In genomic region chr4:102439835-102440234, GRCh38 we compare ENCODE assay signal across 11 cellular contexts.
DNase-seq lines count a peak whose midpoint lies in the region; ATAC-seq and TF ChIP-seq lines count a peak whose summit lies in the region.
"Had no signal": no experiment of that assay in that cellular context is flagged by ENCODE, and none has a peak within 500 bp of the region (broad histone marks: within the 10 kb centered on the region; RNA-seq: fewer than 3 reads in every experiment).

No MANE protein-coding gene starts in this region.

- H3K27me3 ChIP-seq in subcutaneous abdominal adipose tissue (ENCODE audit: control insufficient read depth in 5 of 5, insufficient read depth in 4 of 5, low read length in 5 of 5) = no peaks in the 10 kb centered on the region
- H3K27me3 ChIP-seq: tibial artery had no signal

- H3K4me3 ChIP-seq in astrocyte of the spinal cord (ENCODE audit: low read depth, low read length) = no peak overlapping the region
- peak overlapping the region in 1 of 5 donors; percentile 30 for H3K4me3 ChIP-seq in subcutaneous abdominal adipose tissue (ENCODE audit: low read depth in 1 of 5, low read length in 5 of 5)
- H3K4me3 ChIP-seq: lung, tibial artery had no signal

- H3K36me3 ChIP-seq in subcutaneous abdominal adipose tissue (ENCODE audit: control insufficient read depth in 5 of 5, insufficient read depth in 5 of 5, low read length in 5 of 5) = no peaks in the 10 kb centered on the region
- H3K36me3 ChIP-seq: tibial artery had no signal

- DNase-seq in GM04504 (ENCODE audit: low read depth) (peak; percentile 72), astrocyte of the spinal cord (ENCODE audit: low read depth, low spot score) (peak; percentile 49), hepatic stellate cell (ENCODE audit: low spot score) (peak; percentile 46), NCI-H774 (lab: John Stamatoyannopoulos, UW) (no peak), ACHN (no peak)
- DNase-seq: NCI-H1436 treated with DMSO at 0.1 percent for 48 hours, tibial artery had no signal

- TF ChIP-seq CTCF in astrocyte of the spinal cord (IDR thresholded peaks at IDR 0.05; ENCODE audit: low read depth, low read length) = no peak

- no peaks in the 10 kb centered on the region for H3K9me3 ChIP-seq in subcutaneous abdominal adipose tissue (ENCODE audit: control insufficient read depth in 5 of 5, low read length in 5 of 5)
- H3K9me3 ChIP-seq: tibial artery had no signal

- peak overlapping the region in 1 of 5 donors; percentile 27 for H3K9ac ChIP-seq in subcutaneous abdominal adipose tissue (ENCODE audit: low read length in 5 of 5)

- H3K27ac ChIP-seq in subcutaneous abdominal adipose tissue (ENCODE audit: low read depth, low read length) = peak overlapping the region; percentile 84
- H3K27ac ChIP-seq: tibial artery had no signal

- in situ Hi-C loops in astrocyte of the spinal cord (cut with HindIII; ENCODE audit: low sequenced_read_pairs) (no loop called here), ACHN (cut with HindIII; ENCODE audit: low pct_ligation_motif_present, low pct_unique_long_range_greater_than_20kb, low sequenced_read_pairs) (no loop called here)

- peaks cover 0 to 16% (median 9%) of the 10 kb centered on the region in 5 donors for H3K4me1 ChIP-seq in subcutaneous abdominal adipose tissue (ENCODE audit: control insufficient read depth in 5 of 5, insufficient read depth in 5 of 5, low read length in 5 of 5)
- H3K4me1 ChIP-seq: tibial artery had no signal

- ATAC-seq in HG03135 (IDR thresholded peaks at IDR 0.05; ENCODE audit: unreplicated experiment) (no peak), GM21447 (IDR thresholded peaks at IDR 0.05; ENCODE audit: unreplicated experiment) (no peak)

Comparison
In these comparisons a context has a peak if more than half of its experiments do, and no peak if none do; other contexts are left out.
1. DNase-seq: peak in GM04504 (single experiment), astrocyte of the spinal cord (single experiment) and hepatic stellate cell (single experiment); none in NCI-H774 (single experiment) and ACHN (single experiment).